In genomic region chr16:25628766-25629165, GRCh38 we compare ENCODE assay signal across 36 cellular contexts.
"Had no signal": no experiment of that assay in that cellular context is flagged by ENCODE, and none has a peak within 500 bp of the region (broad histone marks: within the 10 kb centered on the region; RNA-seq: fewer than 3 reads in every experiment).

No MANE protein-coding gene starts in this region.

- DNase-seq: Karpas-422, Kasumi-1, MG63, MM.1S, MV-4-11, NCI-H1048, NCI-H1092, NCI-H1092 treated with DMSO at 0.1 percent for 48 hours, NCI-H1105, NCI-H1105 treated with DMSO at 0.1 percent for 48 hours, NCI-H1417, NCI-H1417 treated with DMSO at 0.1 percent for 48 hours, NCI-H1436, NCI-H1436 treated with DMSO at 0.1 percent for 48 hours, NCI-H146, NCI-H1694, NCI-H1694 treated with DMSO at 0.1 percent for 48 hours, NCI-H187, NCI-H187 treated with DMSO at 0.1 percent for 48 hours, NCI-H1930, NCI-H2029, NCI-H2029 treated with DMSO at 0.1 percent for 48 hours, NCI-H2081, NCI-H2081 treated with DMSO at 0.1 percent for 48 hours, NCI-H2107, NCI-H2171, NCI-H2171 treated with DMSO at 0.1 percent for 48 hours, NCI-H2227 treated with DMSO at 0.1 percent for 48 hours, NCI-H226, NCI-H345, NCI-H446, NCI-H446 treated with DMSO at 0.1 percent for 48 hours, NCI-H510A treated with DMSO at 0.1 percent for 48 hours, NCI-H524, NCI-H524 treated with DMSO at 0.1 percent for 48 hours, NCI-H526 had no signal

- H3K27me3 ChIP-seq: MG63 had no signal

- H3K4me3 ChIP-seq: MG63 had no signal

- H3K36me3 ChIP-seq: MG63 had no signal
